In the genomic region with DNA sequence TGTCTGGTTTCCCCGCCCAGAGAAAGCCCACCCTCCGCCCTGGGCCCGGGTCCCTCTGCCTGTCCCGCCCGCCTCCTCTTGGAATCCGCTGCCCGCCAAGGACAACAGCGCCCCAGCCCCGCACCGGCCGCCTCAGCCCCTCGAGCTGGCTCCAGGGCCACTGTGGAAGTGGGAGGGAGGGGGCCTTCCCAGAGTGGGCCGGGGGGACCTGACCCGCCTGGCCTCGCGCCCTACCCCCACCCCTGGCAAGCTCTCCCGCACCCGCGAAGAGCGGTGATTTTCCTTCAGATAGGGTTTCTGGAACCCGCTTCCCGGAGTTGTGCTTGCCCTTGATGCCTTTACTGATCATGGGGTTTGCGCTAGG, we compare ENCODE assay signal across 2 cellular contexts.
A peak's percentile ranks its signal among the peaks of the same experiment; 100 is the strongest.
TF ChIP-seq lines count a peak whose summit lies in the region.

No MANE protein-coding gene starts in this region.

TF ChIP-seq in HEK293, 187 proteins besides CTCF, POLR2A, EP300 and RAD21:
- TF ChIP-seq, protein P1, sequence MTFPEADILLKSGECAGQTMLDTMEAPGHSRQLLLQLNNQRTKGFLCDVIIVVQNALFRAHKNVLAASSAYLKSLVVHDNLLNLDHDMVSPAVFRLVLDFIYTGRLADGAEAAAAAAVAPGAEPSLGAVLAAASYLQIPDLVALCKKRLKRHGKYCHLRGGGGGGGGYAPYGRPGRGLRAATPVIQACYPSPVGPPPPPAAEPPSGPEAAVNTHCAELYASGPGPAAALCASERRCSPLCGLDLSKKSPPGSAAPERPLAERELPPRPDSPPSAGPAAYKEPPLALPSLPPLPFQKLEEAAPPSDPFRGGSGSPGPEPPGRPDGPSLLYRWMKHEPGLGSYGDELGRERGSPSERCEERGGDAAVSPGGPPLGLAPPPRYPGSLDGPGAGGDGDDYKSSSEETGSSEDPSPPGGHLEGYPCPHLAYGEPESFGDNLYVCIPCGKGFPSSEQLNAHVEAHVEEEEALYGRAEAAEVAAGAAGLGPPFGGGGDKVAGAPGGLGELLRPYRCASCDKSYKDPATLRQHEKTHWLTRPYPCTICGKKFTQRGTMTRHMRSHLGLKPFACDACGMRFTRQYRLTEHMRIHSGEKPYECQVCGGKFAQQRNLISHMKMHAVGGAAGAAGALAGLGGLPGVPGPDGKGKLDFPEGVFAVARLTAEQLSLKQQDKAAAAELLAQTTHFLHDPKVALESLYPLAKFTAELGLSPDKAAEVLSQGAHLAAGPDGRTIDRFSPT (tag by site-specific recombination; IDR thresholded peaks at IDR 0.05): 0 out of 2 replicates have a peak, but pooled peaks have one; percentile 15
- TF ChIP-seq ZBTB17 (tag by site-specific recombination; IDR thresholded peaks at IDR 0.05) (no peak), SP2 (tag by site-specific recombination; IDR thresholded peaks at IDR 0.05) (0 out of 2 replicates have a peak, but pooled peaks have one; percentile 12), TRIM28 (IDR thresholded peaks at IDR 0.05; ENCODE audit: borderline replicate concordance, low read length) (no peak)
- TF ChIP-seq, protein P2, sequence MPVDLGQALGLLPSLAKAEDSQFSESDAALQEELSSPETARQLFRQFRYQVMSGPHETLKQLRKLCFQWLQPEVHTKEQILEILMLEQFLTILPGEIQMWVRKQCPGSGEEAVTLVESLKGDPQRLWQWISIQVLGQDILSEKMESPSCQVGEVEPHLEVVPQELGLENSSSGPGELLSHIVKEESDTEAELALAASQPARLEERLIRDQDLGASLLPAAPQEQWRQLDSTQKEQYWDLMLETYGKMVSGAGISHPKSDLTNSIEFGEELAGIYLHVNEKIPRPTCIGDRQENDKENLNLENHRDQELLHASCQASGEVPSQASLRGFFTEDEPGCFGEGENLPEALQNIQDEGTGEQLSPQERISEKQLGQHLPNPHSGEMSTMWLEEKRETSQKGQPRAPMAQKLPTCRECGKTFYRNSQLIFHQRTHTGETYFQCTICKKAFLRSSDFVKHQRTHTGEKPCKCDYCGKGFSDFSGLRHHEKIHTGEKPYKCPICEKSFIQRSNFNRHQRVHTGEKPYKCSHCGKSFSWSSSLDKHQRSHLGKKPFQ (tag by site-specific recombination; IDR thresholded peaks at IDR 0.05): no peak
- TF ChIP-seq, protein P3, sequence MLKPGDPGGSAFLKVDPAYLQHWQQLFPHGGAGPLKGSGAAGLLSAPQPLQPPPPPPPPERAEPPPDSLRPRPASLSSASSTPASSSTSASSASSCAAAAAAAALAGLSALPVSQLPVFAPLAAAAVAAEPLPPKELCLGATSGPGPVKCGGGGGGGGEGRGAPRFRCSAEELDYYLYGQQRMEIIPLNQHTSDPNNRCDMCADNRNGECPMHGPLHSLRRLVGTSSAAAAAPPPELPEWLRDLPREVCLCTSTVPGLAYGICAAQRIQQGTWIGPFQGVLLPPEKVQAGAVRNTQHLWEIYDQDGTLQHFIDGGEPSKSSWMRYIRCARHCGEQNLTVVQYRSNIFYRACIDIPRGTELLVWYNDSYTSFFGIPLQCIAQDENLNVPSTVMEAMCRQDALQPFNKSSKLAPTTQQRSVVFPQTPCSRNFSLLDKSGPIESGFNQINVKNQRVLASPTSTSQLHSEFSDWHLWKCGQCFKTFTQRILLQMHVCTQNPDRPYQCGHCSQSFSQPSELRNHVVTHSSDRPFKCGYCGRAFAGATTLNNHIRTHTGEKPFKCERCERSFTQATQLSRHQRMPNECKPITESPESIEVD (tag by site-specific recombination; IDR thresholded peaks at IDR 0.05): no peak
- TF ChIP-seq, protein P4, sequence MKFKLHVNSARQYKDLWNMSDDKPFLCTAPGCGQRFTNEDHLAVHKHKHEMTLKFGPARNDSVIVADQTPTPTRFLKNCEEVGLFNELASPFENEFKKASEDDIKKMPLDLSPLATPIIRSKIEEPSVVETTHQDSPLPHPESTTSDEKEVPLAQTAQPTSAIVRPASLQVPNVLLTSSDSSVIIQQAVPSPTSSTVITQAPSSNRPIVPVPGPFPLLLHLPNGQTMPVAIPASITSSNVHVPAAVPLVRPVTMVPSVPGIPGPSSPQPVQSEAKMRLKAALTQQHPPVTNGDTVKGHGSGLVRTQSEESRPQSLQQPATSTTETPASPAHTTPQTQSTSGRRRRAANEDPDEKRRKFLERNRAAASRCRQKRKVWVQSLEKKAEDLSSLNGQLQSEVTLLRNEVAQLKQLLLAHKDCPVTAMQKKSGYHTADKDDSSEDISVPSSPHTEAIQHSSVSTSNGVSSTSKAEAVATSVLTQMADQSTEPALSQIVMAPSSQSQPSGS (tag by site-specific recombination; IDR thresholded peaks at IDR 0.05; ENCODE audit: low read depth): no peak

TF ChIP-seq in K562, 482 proteins besides CTCF, POLR2A, EP300 and RAD21:
- TF ChIP-seq, protein P5, sequence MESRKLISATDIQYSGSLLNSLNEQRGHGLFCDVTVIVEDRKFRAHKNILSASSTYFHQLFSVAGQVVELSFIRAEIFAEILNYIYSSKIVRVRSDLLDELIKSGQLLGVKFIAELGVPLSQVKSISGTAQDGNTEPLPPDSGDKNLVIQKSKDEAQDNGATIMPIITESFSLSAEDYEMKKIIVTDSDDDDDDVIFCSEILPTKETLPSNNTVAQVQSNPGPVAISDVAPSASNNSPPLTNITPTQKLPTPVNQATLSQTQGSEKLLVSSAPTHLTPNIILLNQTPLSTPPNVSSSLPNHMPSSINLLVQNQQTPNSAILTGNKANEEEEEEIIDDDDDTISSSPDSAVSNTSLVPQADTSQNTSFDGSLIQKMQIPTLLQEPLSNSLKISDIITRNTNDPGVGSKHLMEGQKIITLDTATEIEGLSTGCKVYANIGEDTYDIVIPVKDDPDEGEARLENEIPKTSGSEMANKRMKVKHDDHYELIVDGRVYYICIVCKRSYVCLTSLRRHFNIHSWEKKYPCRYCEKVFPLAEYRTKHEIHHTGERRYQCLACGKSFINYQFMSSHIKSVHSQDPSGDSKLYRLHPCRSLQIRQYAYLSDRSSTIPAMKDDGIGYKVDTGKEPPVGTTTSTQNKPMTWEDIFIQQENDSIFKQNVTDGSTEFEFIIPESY (CRISPR knock-in tag; IDR thresholded peaks at IDR 0.05): peak; percentile 53; the same call in 1 of the 2 replicates
- 0 out of 2 replicates have a peak, but pooled peaks have one; percentile 2 for TF ChIP-seq ZBTB7A (IDR thresholded peaks at IDR 0.05; ENCODE audit: borderline replicate concordance, control insufficient read depth, low read depth, low read length)
- TF ChIP-seq ZEB2 (IDR thresholded peaks at IDR 0.05): no peak
TF ChIP-seq in K562: peak in this region for 2.
